Comparison of ENCODE assay signal across 12 cellular contexts in the genomic region with DNA sequence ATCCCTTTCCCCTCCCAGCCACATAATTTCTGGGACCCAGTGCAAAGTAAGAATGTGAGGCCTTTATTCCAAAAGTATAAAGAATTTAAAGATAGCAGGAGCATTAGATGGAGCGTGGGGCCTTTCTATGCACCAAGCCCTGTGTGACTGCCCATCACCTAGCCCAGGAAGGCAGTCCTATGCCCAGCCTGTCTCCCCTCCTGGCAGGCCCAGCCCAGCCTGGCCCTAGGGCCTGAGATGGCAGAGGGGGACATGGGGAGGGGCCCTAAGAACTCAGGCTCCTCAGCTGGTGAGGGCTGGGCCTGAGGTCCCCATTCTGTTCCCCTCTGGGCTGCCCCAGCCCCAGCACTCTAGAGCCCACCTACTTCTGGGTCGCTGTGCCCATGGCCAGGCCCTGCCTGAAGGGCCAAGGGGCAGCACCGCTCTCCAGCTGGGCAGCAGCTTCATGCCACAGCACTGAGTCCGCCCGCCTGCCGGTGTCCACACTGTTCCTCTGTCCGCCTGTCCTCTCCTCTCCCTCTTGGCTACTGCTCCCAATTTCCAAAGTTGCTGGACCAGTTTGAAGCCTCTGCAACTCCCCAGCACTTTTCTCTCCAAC. TPM values are rescaled to one million over a fixed set of nuclear protein-coding genes. Genes with fewer than 3 reads are reported as not detected.
DNase-seq lines count a peak whose midpoint lies in the region; ATAC-seq and TF ChIP-seq lines count a peak whose summit lies in the region.
"Had no signal": no experiment of that assay in that cellular context is flagged by ENCODE, and none has a peak within 500 bp of the region (broad histone marks: within the 10 kb centered on the region; RNA-seq: fewer than 3 reads in every experiment).

No MANE protein-coding gene starts in this region.

- H3K4me3 Mint-ChIP-seq in activated T-cell treated with anti-CD3 and anti-CD28 coated beads, Interleukin-2, amount 50 U/mL, for 24 hours, result no peak overlapping the region
- no peak overlapping the region for H3K4me3 Mint-ChIP-seq in activated CD4-positive, alpha-beta memory T cell treated with anti-CD3 and anti-CD28 coated beads for 36 hours

- peaks cover 28% of the 10 kb centered on the region for H3K4me1 Mint-ChIP-seq in activated T-cell treated with anti-CD3 and anti-CD28 coated beads, Interleukin-2, amount 50 U/mL, for 24 hours (ENCODE audit: low read depth)
- H3K4me1 Mint-ChIP-seq in activated CD4-positive, alpha-beta memory T cell treated with anti-CD3 and anti-CD28 coated beads for 36 hours (ENCODE audit: low read depth), result peaks cover 24% of the 10 kb centered on the region

- 78% methylated on average over 7 of the region's 7 CpGs for WGBS in liver
- 61% methylated on average over 7 of the region's 7 CpGs for WGBS in suprapubic skin

- no peak for TF ChIP-seq RAD21 in liver (IDR thresholded peaks at IDR 0.05)

- H3K9me3 ChIP-seq in liver (ENCODE audit: control insufficient read depth in 4 of 4, low read length in 3 of 4), result no peaks in the 10 kb centered on the region
- H3K9me3 ChIP-seq in suprapubic skin, result no peaks in the 10 kb centered on the region

- H3K4me1 ChIP-seq in liver (ENCODE audit: control insufficient read depth in 4 of 4, insufficient read depth in 4 of 4, low read length in 3 of 4) (peaks cover 16 to 41% (median 35%) of the 10 kb centered on the region in 4 donors), suprapubic skin (peaks cover 43% of the 10 kb centered on the region)

- intact Hi-C loops in activated CD4-positive, alpha-beta memory T cell treated with anti-CD3 and anti-CD28 coated beads for 36 hours (cut with micrococcal nuclease), result no loop called here

- CTCF ChIA-PET in activated CD4-positive, alpha-beta memory T cell treated with anti-CD3 and anti-CD28 coated beads for 36 hours (lab: Charles Lee), result interaction anchor here (1.4 kb wide), 1 partner anchor 133 kb away, joined by 3 read pairs; no protein-coding TSS in a partner anchor

- no peak overlapping the region for H3K9ac ChIP-seq in liver (ENCODE audit: low read depth in 1 of 2, low read length in 2 of 2)

- DNase-seq in activated T-cell treated with anti-CD3 and anti-CD28 coated beads, Interleukin-2, amount 50 U/mL, for 24 hours, result no peak
- DNase-seq in activated T-cell treated with anti-CD3 and anti-CD28 coated beads, Interleukin-2, amount 50 U/mL, for 1 hour, result no peak
- DNase-seq in activated CD4-positive, alpha-beta memory T cell treated with anti-CD3 and anti-CD28 coated beads for 36 hours, result no peak
- DNase-seq in suprapubic skin (ENCODE audit: low spot score in 2 of 2) (peak in 1 of 2 donors; percentile 76), NCI-H2171 (lab: John Stamatoyannopoulos, UW) (no peak)
- no peak for DNase-seq in effector CD4-positive, alpha-beta T cell
- DNase-seq: brain microvascular endothelial cell, NCI-H1694, PC-3 had no signal

- no peaks in the 10 kb centered on the region for H3K9me3 Mint-ChIP-seq in activated T-cell treated with anti-CD3 and anti-CD28 coated beads, Interleukin-2, amount 50 U/mL, for 24 hours
- no peaks in the 10 kb centered on the region for H3K9me3 Mint-ChIP-seq in activated CD4-positive, alpha-beta memory T cell treated with anti-CD3 and anti-CD28 coated beads for 36 hours

- no peak overlapping the region for H3K4me3 ChIP-seq in liver (ENCODE audit: low read depth in 1 of 3, low read length in 3 of 3)
- H3K4me3 ChIP-seq in suprapubic skin, result no peak overlapping the region

- POLR2A ChIA-PET in activated CD4-positive, alpha-beta memory T cell treated with anti-CD3 and anti-CD28 coated beads for 36 hours (lab: Charles Lee), result interaction anchor here (0.9 to 1.1 kb wide), 2 partner anchors 9 to 32 kb away, joined by 3 read pairs; no protein-coding TSS in a partner anchor

- H3K36me3 ChIP-seq in liver (ENCODE audit: control insufficient read depth in 4 of 4, insufficient read depth in 3 of 4, low read depth in 1 of 4, low read length in 3 of 4) (peaks cover 0 to 4% (median 3%) of the 10 kb centered on the region in 4 donors), suprapubic skin (no peaks in the 10 kb centered on the region)
- H3K36me3 ChIP-seq: brain microvascular endothelial cell had no signal

- H3K27ac ChIP-seq in liver (ENCODE audit: low read depth in 1 of 2, low read length in 2 of 2) (peak overlapping the region; percentile 29 to 46), suprapubic skin (peak overlapping the region; percentile 70)
- H3K27ac ChIP-seq: brain microvascular endothelial cell had no signal

- TF ChIP-seq EP300 in suprapubic skin (IDR thresholded peaks at IDR 0.05), result no peak

- peak overlapping the region; percentile 77 for H3K27ac Mint-ChIP-seq in activated T-cell treated with anti-CD3 and anti-CD28 coated beads, Interleukin-2, amount 50 U/mL, for 24 hours
- H3K27ac Mint-ChIP-seq in activated CD4-positive, alpha-beta memory T cell treated with anti-CD3 and anti-CD28 coated beads for 36 hours, result peak overlapping the region; percentile 4

- no peak for TF ChIP-seq CTCF in liver (IDR thresholded peaks at IDR 0.05; ENCODE audit: low read depth, low read length, missing input control)
- TF ChIP-seq CTCF in suprapubic skin (IDR thresholded peaks at IDR 0.05), result no peak

- ATAC-seq in GM21515 (IDR thresholded peaks at IDR 0.05; ENCODE audit: unreplicated experiment), result no peak
- ATAC-seq: PC-3 had no signal

- H3K27me3 ChIP-seq in liver (ENCODE audit: control insufficient read depth in 4 of 4, insufficient read depth in 4 of 4, low read length in 3 of 4), result no peaks in the 10 kb centered on the region
- H3K27me3 ChIP-seq in suprapubic skin, result no peaks in the 10 kb centered on the region
- H3K27me3 ChIP-seq: brain microvascular endothelial cell had no signal

- H3K27me3 Mint-ChIP-seq in activated T-cell treated with anti-CD3 and anti-CD28 coated beads, Interleukin-2, amount 50 U/mL, for 24 hours, result no peaks in the 10 kb centered on the region
- H3K27me3 Mint-ChIP-seq in activated CD4-positive, alpha-beta memory T cell treated with anti-CD3 and anti-CD28 coated beads for 36 hours, result no peaks in the 10 kb centered on the region

- no peak for TF ChIP-seq POLR2A in suprapubic skin (IDR thresholded peaks at IDR 0.05)

- no peaks in the 10 kb centered on the region for H3K36me3 Mint-ChIP-seq in activated T-cell treated with anti-CD3 and anti-CD28 coated beads, Interleukin-2, amount 50 U/mL, for 24 hours (ENCODE audit: low read depth)
- no peaks in the 10 kb centered on the region for H3K36me3 Mint-ChIP-seq in activated CD4-positive, alpha-beta memory T cell treated with anti-CD3 and anti-CD28 coated beads for 36 hours

TF ChIP-seq in liver, 16 proteins besides CTCF, POLR2A, EP300 and RAD21 (continues in another document):
- TF ChIP-seq GABPA (IDR thresholded peaks at IDR 0.05 in 1 of 2, conservative IDR thresholded peaks at IDR 0.05 in 1 of 2) (no peak), NR2F2 (IDR thresholded peaks at IDR 0.05) (no peak), EGR1 (IDR thresholded peaks at IDR 0.05; ENCODE audit: low read depth in 2 of 2) (no peak), JUND (IDR thresholded peaks at IDR 0.05) (no peak), TAF1 (conservative IDR thresholded peaks at IDR 0.05) (no peak), RXRA (IDR thresholded peaks at IDR 0.05) (no peak), YY1 (IDR thresholded peaks at IDR 0.05) (no peak), FOXA2 (IDR thresholded peaks at IDR 0.05) (no peak)
- TF ChIP-seq, protein P1, sequence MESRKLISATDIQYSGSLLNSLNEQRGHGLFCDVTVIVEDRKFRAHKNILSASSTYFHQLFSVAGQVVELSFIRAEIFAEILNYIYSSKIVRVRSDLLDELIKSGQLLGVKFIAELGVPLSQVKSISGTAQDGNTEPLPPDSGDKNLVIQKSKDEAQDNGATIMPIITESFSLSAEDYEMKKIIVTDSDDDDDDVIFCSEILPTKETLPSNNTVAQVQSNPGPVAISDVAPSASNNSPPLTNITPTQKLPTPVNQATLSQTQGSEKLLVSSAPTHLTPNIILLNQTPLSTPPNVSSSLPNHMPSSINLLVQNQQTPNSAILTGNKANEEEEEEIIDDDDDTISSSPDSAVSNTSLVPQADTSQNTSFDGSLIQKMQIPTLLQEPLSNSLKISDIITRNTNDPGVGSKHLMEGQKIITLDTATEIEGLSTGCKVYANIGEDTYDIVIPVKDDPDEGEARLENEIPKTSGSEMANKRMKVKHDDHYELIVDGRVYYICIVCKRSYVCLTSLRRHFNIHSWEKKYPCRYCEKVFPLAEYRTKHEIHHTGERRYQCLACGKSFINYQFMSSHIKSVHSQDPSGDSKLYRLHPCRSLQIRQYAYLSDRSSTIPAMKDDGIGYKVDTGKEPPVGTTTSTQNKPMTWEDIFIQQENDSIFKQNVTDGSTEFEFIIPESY (IDR thresholded peaks at IDR 0.05), result no peak
- TF ChIP-seq, protein P2, sequence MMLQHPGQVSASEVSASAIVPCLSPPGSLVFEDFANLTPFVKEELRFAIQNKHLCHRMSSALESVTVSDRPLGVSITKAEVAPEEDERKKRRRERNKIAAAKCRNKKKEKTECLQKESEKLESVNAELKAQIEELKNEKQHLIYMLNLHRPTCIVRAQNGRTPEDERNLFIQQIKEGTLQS (IDR thresholded peaks at IDR 0.05), result no peak

RNA-seq across cellular contexts. Expression of a gene that starts 1.0 kb away (rescaled TPM):
- 1 to 10 TPM; 1.0 to 1.4 TPM for total RNA-seq in activated CD4-positive, alpha-beta memory T cell treated with anti-CD3 and anti-CD28 coated beads for 36 hours
- total RNA-seq in liver, result 10 to 100 TPM in 1 of 2 donors, 1 to 10 TPM in 1; 10.0 to 17.5 TPM
- polyA plus RNA-seq in liver, result 10 to 100 TPM; 17.3 to 18.0 TPM
- 1 to 10 TPM in 3 of 4 donors, not detected in 1; 2.3 to 6.4 (median 3.0) TPM for total RNA-seq in suprapubic skin
- total RNA-seq: PC-3 had no signal

RNA-seq across cellular contexts. Expression of a gene that starts 5.6 kb away (rescaled TPM):
- total RNA-seq in activated CD4-positive, alpha-beta memory T cell treated with anti-CD3 and anti-CD28 coated beads for 36 hours, result 10 to 100 TPM; 24.0 to 26.3 TPM
- total RNA-seq in liver (1 to 10 TPM; 1.8 TPM), suprapubic skin (not detected)
- 10 to 100 TPM in 1 of 2 donors, 1 to 10 TPM in 1; 1.8 to 23.7 TPM for polyA plus RNA-seq in liver
- total RNA-seq: renal cortical epithelial cell had no signal

RNA-seq across cellular contexts. Expression of a gene that starts 10.8 kb away (rescaled TPM):
- 1 to 10 TPM; 3.8 to 3.9 TPM for total RNA-seq in activated CD4-positive, alpha-beta memory T cell treated with anti-CD3 and anti-CD28 coated beads for 36 hours
- total RNA-seq in liver, result under 1 TPM; 0.28 to 0.67 TPM
- polyA plus RNA-seq in liver, result under 1 TPM; 0.04 to 0.39 TPM
- under 1 TPM; 0.08 to 0.44 (median 0.35) TPM for total RNA-seq in suprapubic skin

RNA-seq across cellular contexts. Expression of a gene that starts 19.8 kb away (rescaled TPM):
- total RNA-seq in activated CD4-positive, alpha-beta memory T cell treated with anti-CD3 and anti-CD28 coated beads for 36 hours, result 1 to 10 TPM; 3.7 to 5.2 TPM
- total RNA-seq in liver, result 1 to 10 TPM; 1.8 to 2.4 TPM
- polyA plus RNA-seq in liver, result 1 to 10 TPM; 2.7 TPM
- total RNA-seq in suprapubic skin, result 1 to 10 TPM in 3 of 4 donors, not detected in 1; 1.3 to 2.2 (median 1.4) TPM

RNA-seq across cellular contexts. Expression of a gene that starts 42.4 kb away (rescaled TPM):
- 100 to 1,000 TPM; 104 to 110 TPM for total RNA-seq in activated CD4-positive, alpha-beta memory T cell treated with anti-CD3 and anti-CD28 coated beads for 36 hours
- total RNA-seq in liver (10 to 100 TPM; 41.5 to 42.2 TPM), suprapubic skin (10 to 100 TPM; 50.3 to 71.0 (median 53.5) TPM)
- 10 to 100 TPM; 47.9 to 63.2 TPM for polyA plus RNA-seq in liver

Comparison
In these comparisons a context has a peak if more than half of its experiments do, and no peak if none do; other contexts are left out.
1. RNA of a gene that starts 5.6 kb away (total RNA-seq): 24.0 to 26.3 TPM in activated CD4-positive, alpha-beta memory T cell treated with anti-CD3 and anti-CD28 coated beads for 36 hours; 1.8 TPM in liver and not detected in suprapubic skin; every median in the first group is over 4 times any median in the second.